Comparison of ENCODE assay signal across 20 cellular contexts in the genomic region with DNA sequence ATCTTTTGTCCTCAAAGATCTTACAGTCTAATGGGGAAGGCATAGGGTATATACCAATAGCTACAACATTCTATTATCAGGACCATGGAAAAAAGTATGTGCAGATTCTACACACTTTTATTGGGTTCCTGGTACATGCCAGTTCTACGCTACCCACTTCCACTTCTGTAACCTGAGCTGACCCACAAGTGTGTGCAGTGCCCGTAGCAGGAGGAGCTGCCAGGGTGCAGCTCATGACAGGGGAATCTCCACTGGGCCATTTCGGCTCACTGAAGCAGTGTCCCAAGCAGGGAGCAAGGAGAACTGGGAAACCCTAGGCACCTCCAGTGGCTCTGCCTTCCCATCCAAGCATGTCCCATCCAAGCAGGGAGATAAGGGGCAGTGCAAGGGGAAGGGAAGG.
DNase-seq lines count a peak whose midpoint lies in the region; ATAC-seq and TF ChIP-seq lines count a peak whose summit lies in the region.
"Had no signal": no experiment of that assay in that cellular context is flagged by ENCODE, and none has a peak within 500 bp of the region (broad histone marks: within the 10 kb centered on the region; RNA-seq: fewer than 3 reads in every experiment).

No MANE protein-coding gene starts in this region.

- POLR2A ChIA-PET in Panc1 (lab: Charles Lee), result no interaction called here

- DNase-seq in Panc1 (ENCODE audit: low read depth, low spot score) (no peak), heart left ventricle (peak in 1 of 5 donors; percentile 36), right cardiac atrium (no peak), mesenteric fat pad (ENCODE audit: low spot score) (peak; percentile 68), midbrain (lab: John Stamatoyannopoulos, UW) (no peak), occipital lobe (lab: John Stamatoyannopoulos, UW) (no peak)
- DNase-seq: ACHN; BE2C; C1 segment of cervical spinal cord; CD4-positive, CD25-positive, alpha-beta regulatory T cell; CD8-positive, alpha-beta memory T cell; COR-L47; DMS 273 treated with DMSO at 0.1 percent for 48 hours; DMS53; DND-41; EL had no signal

- H3K27ac ChIP-seq in Panc1 (ENCODE audit: low read length) (peak overlapping the region; percentile 52), heart left ventricle (no peak overlapping the region), right cardiac atrium (ENCODE audit: low read length) (no peak overlapping the region)

- no peak for ATAC-seq in Panc1
- peak in 3 of 4 donors; percentile 70 to 85 (median 70) for ATAC-seq in heart left ventricle
- peak; percentile 43 to 70 for ATAC-seq in right cardiac atrium
- ATAC-seq in GM21786 (IDR thresholded peaks at IDR 0.05; ENCODE audit: unreplicated experiment), result no peak
- ATAC-seq: GM12878, HepG2 had no signal

- in situ Hi-C loops in Panc1 (cut with HindIII; ENCODE audit: low pct_unique_long_range_greater_than_20kb, low sequenced_read_pairs), result no loop called here

- no peak for TF ChIP-seq CTCF in Panc1 (IDR thresholded peaks at IDR 0.05)
- TF ChIP-seq CTCF in heart left ventricle (IDR thresholded peaks at IDR 0.05), result no peak

- H3K9me3 ChIP-seq in Panc1 (ENCODE audit: control insufficient read depth, insufficient read depth, low read depth, low read length) (no peaks in the 10 kb centered on the region), heart left ventricle (no peaks in the 10 kb centered on the region), right cardiac atrium (ENCODE audit: control insufficient read depth, low read length) (no peaks in the 10 kb centered on the region)
- H3K9me3 ChIP-seq: BE2C, HAP-1 had no signal

- H3K27me3 ChIP-seq in Panc1 (ENCODE audit: control insufficient read depth, insufficient read depth, low read length) (no peaks in the 10 kb centered on the region), heart left ventricle (no peaks in the 10 kb centered on the region), right cardiac atrium (ENCODE audit: control insufficient read depth, insufficient read depth) (no peaks in the 10 kb centered on the region)
- H3K27me3 ChIP-seq: BE2C had no signal

- BruUV-seq in Panc1 (replicated peaks; lab: Mats Ljungman, UMichigan), result no TSS peak

- 31 to 69% (median 51%) methylated on average over 3 of the region's 3 CpGs for WGBS in heart left ventricle, 4 donors
- 78% methylated on average over 3 of the region's 3 CpGs for WGBS in right cardiac atrium

- H3K36me3 ChIP-seq in Panc1 (ENCODE audit: control insufficient read depth, insufficient read depth, low read length) (no peaks in the 10 kb centered on the region), heart left ventricle (no peaks in the 10 kb centered on the region)
- H3K36me3 ChIP-seq: BE2C, HAP-1 had no signal

- no peak for TF ChIP-seq POLR2A in heart left ventricle (IDR thresholded peaks at IDR 0.05)

- CTCF ChIA-PET in Panc1 (lab: Charles Lee), result interaction anchor here (0.7 kb wide), 1 partner anchor 17 kb away, joined by 8 read pairs; no protein-coding TSS in a partner anchor

- peaks cover 7% of the 10 kb centered on the region for H3K4me1 ChIP-seq in Panc1 (ENCODE audit: control insufficient read depth, insufficient read depth, low read length)
- peaks cover 0 to 3% (median 0%) of the 10 kb centered on the region in 12 donors for H3K4me1 ChIP-seq in heart left ventricle
- H3K4me1 ChIP-seq in right cardiac atrium (ENCODE audit: control insufficient read depth, insufficient read depth, low read length), result no peaks in the 10 kb centered on the region
- H3K4me1 ChIP-seq: BE2C, HAP-1 had no signal

- intact Hi-C loops in Panc1 (cut with micrococcal nuclease; ENCODE audit: unreplicated experiment) (no loop called here), heart left ventricle (cut with DNase I) (no loop called here), right cardiac atrium (cut with DNase I) (no loop called here)

- H3K4me3 ChIP-seq in Panc1 (ENCODE audit: low read depth in 2 of 2, low read length in 2 of 2) (no peak overlapping the region), heart left ventricle (no peak overlapping the region), right cardiac atrium (ENCODE audit: low read length) (no peak overlapping the region)
- H3K4me3 ChIP-seq: GM12878, HAP-1 had no signal

Comparison
In these comparisons a context has a peak if more than half of its experiments do, and no peak if none do; other contexts are left out.
1. ATAC-seq: peak in heart left ventricle (3 of 4) and right cardiac atrium (2 of 2); none in Panc1 (single experiment) and GM21786 (single experiment).